ENCODE assay signal across 8 cellular contexts in the genomic region with DNA sequence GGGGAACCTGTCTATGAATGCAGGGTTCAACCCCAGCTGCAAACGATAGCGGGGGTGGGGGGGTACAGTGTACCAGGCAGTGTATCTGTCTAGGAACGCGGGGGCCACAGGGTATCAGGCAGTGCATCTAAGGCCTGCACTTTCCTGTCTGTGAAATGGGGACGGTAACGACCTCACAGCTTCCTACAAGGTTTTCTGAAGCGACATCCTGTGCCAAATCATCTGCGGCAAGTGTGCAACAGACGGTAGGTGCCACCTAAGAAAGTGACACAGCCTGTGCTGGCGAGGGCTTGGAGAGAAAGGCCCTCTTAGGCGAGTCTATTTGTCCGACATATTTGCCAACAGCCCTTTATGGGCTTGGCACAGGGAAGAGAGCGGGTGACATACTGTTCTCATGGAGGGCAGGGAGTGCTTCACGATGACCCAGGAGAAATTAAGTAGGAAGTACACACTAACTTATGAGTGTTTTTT. TPM values are rescaled to one million over a fixed set of nuclear protein-coding genes. Genes with fewer than 3 reads are reported as not detected.
DNase-seq lines count a peak whose midpoint lies in the region; ATAC-seq and TF ChIP-seq lines count a peak whose summit lies in the region.

No MANE protein-coding gene starts in this region.

- peak overlapping the region; percentile 66 for H3K27ac ChIP-seq in KOPT-K1 (ENCODE audit: low read depth, low read length, poor library complexity, severe bottlenecking)
- peak overlapping the region in 3 of 4 donors; percentile 95 to 99 (median 95) for H3K27ac ChIP-seq in gastroesophageal sphincter

- H3K36me3 ChIP-seq in KOPT-K1 (ENCODE audit: insufficient read depth, low read length) = no peaks in the 10 kb centered on the region
- no peaks in the 10 kb centered on the region for H3K36me3 ChIP-seq in gastroesophageal sphincter
- H3K36me3 ChIP-seq in H7 (replicated peaks; ENCODE audit: control insufficient read depth, insufficient read depth, low read length) = no peaks in the 10 kb centered on the region

- no peak for TF ChIP-seq CTCF in gastroesophageal sphincter (IDR thresholded peaks at IDR 0.05)

- peak overlapping the region; percentile 94 for H3K27ac Mint-ChIP-seq in activated CD8-positive, alpha-beta memory T cell treated with anti-CD3 and anti-CD28 coated beads, Interleukin-2, amount 10 ng/mL, durations not matched to agents 7 days and 5 days
- peak overlapping the region; percentile 84 for H3K27ac Mint-ChIP-seq in stimulated activated effector memory CD8-positive, alpha-beta T cell treated with anti-CD3 and anti-CD28 coated beads, Interleukin-12 subunit alpha, Interleukin-12 subunit beta, amount 100 ng/mL, for 72 hours

- no peak for TF ChIP-seq EP300 in gastroesophageal sphincter (IDR thresholded peaks at IDR 0.05)

- peaks cover 8 to 87% (median 77%) of the 10 kb centered on the region in 3 donors for H3K4me1 ChIP-seq in gastroesophageal sphincter

- CTCF ChIA-PET in activated CD8-positive, alpha-beta memory T cell treated with anti-CD3 and anti-CD28 coated beads, Interleukin-2, amount 10 ng/mL, durations not matched to agents 7 days and 5 days (lab: Charles Lee) = interaction anchor here (6.7 to 18.3 kb wide), 2 partner anchors 14 to 19 kb away, joined by 53 to 268 read pairs; a partner anchor contains a TSS

- H3K4me3 ChIP-seq in gastroesophageal sphincter (peak overlapping the region in 1 of 2 donors; percentile 4), H7 (ENCODE audit: insufficient read depth, low read depth, low read length) (no peak overlapping the region)

- peaks cover 12% of the 10 kb centered on the region for H3K36me3 Mint-ChIP-seq in activated CD8-positive, alpha-beta memory T cell treated with anti-CD3 and anti-CD28 coated beads, Interleukin-2, amount 10 ng/mL, durations not matched to agents 7 days and 5 days
- peaks cover 53% of the 10 kb centered on the region for H3K36me3 Mint-ChIP-seq in stimulated activated effector memory CD8-positive, alpha-beta T cell treated with anti-CD3 and anti-CD28 coated beads, Interleukin-12 subunit alpha, Interleukin-12 subunit beta, amount 100 ng/mL, for 72 hours

- H3K4me1 Mint-ChIP-seq in activated CD8-positive, alpha-beta memory T cell treated with anti-CD3 and anti-CD28 coated beads, Interleukin-2, amount 10 ng/mL, durations not matched to agents 7 days and 5 days = peaks cover 72% of the 10 kb centered on the region
- peaks cover 72% of the 10 kb centered on the region for H3K4me1 Mint-ChIP-seq in stimulated activated effector memory CD8-positive, alpha-beta T cell treated with anti-CD3 and anti-CD28 coated beads, Interleukin-12 subunit alpha, Interleukin-12 subunit beta, amount 100 ng/mL, for 72 hours

- H3K9me3 ChIP-seq in KOPT-K1 (ENCODE audit: insufficient read depth, low read length, poor library complexity, severe bottlenecking) (no peaks in the 10 kb centered on the region), gastroesophageal sphincter (no peaks in the 10 kb centered on the region)

- WGBS in gastroesophageal sphincter (ENCODE audit: low coverage in 1 of 2), 2 donors = 61 to 86% methylated on average over 4 to 10 of the region's 14 CpGs

- H3K9me3 Mint-ChIP-seq in activated CD8-positive, alpha-beta memory T cell treated with anti-CD3 and anti-CD28 coated beads, Interleukin-2, amount 10 ng/mL, durations not matched to agents 7 days and 5 days (ENCODE audit: low read depth) = no peaks in the 10 kb centered on the region
- no peaks in the 10 kb centered on the region for H3K9me3 Mint-ChIP-seq in stimulated activated effector memory CD8-positive, alpha-beta T cell treated with anti-CD3 and anti-CD28 coated beads, Interleukin-12 subunit alpha, Interleukin-12 subunit beta, amount 100 ng/mL, for 72 hours

- H3K4me3 Mint-ChIP-seq in activated CD8-positive, alpha-beta memory T cell treated with anti-CD3 and anti-CD28 coated beads, Interleukin-2, amount 10 ng/mL, durations not matched to agents 7 days and 5 days = peak overlapping the region; percentile 88
- peak overlapping the region; percentile 89 for H3K4me3 Mint-ChIP-seq in stimulated activated effector memory CD8-positive, alpha-beta T cell treated with anti-CD3 and anti-CD28 coated beads, Interleukin-12 subunit alpha, Interleukin-12 subunit beta, amount 100 ng/mL, for 72 hours

- ATAC-seq in activated CD8-positive, alpha-beta memory T cell treated with anti-CD3 and anti-CD28 coated beads, Interleukin-2, amount 10 ng/mL, durations not matched to agents 7 days and 5 days = peak; percentile 11
- ATAC-seq in gastroesophageal sphincter = no peak
- peak; percentile 18 for ATAC-seq in stimulated activated effector memory CD8-positive, alpha-beta T cell treated with anti-CD3 and anti-CD28 coated beads, Interleukin-12 subunit alpha, Interleukin-12 subunit beta, amount 100 ng/mL, for 72 hours
- ATAC-seq in HG02623 (IDR thresholded peaks at IDR 0.05; ENCODE audit: unreplicated experiment) = no peak

- peak; percentile 83 for DNase-seq in activated CD8-positive, alpha-beta memory T cell treated with anti-CD3 and anti-CD28 coated beads, Interleukin-2, amount 10 ng/mL, durations not matched to agents 7 days and 5 days
- DNase-seq in stimulated activated effector memory CD8-positive, alpha-beta T cell treated with anti-CD3 and anti-CD28 coated beads, Interleukin-12 subunit alpha, Interleukin-12 subunit beta, amount 100 ng/mL, for 72 hours (ENCODE audit: low spot score in 2 of 2) = peak in 1 of 2 donors; percentile 76
- DNase-seq in H7 (no peak), Ammon's horn (ENCODE audit: low spot score) (no peak), midbrain (lab: John Stamatoyannopoulos, UW) (no peak)

- no peak for TF ChIP-seq POLR2A in gastroesophageal sphincter (IDR thresholded peaks at IDR 0.05)

- H3K27me3 ChIP-seq in gastroesophageal sphincter (no peaks in the 10 kb centered on the region), H7 (ENCODE audit: control insufficient read depth, insufficient read depth, low read length) (no peaks in the 10 kb centered on the region)

- H3K27me3 Mint-ChIP-seq in activated CD8-positive, alpha-beta memory T cell treated with anti-CD3 and anti-CD28 coated beads, Interleukin-2, amount 10 ng/mL, durations not matched to agents 7 days and 5 days = no peaks in the 10 kb centered on the region

RNA-seq across cellular contexts. Expression of a gene that starts 3.8 kb away (rescaled TPM):
- 10 to 100 TPM; 64.6 to 87.0 TPM for total RNA-seq in activated CD8-positive, alpha-beta memory T cell treated with anti-CD3 and anti-CD28 coated beads, Interleukin-2, amount 10 ng/mL, durations not matched to agents 7 days and 5 days
- total RNA-seq in gastroesophageal sphincter = 10 to 100 TPM; 49.5 to 75.8 (median 66.5) TPM
- 53.2 and 63.4 TPM in 2 replicates for total RNA-seq in H7 (2014; rRNA removed; shearing (Covaris generic))

RNA-seq across cellular contexts. Expression of a gene that starts 15.5 kb away (rescaled TPM):
- total RNA-seq in activated CD8-positive, alpha-beta memory T cell treated with anti-CD3 and anti-CD28 coated beads, Interleukin-2, amount 10 ng/mL, durations not matched to agents 7 days and 5 days = 10 to 100 TPM; 29.8 to 36.8 TPM
- total RNA-seq in gastroesophageal sphincter = 10 to 100 TPM; 23.2 to 34.8 (median 27.9) TPM
- 49.1 and 57.0 TPM in 2 replicates for total RNA-seq in H7 (2014; rRNA removed; shearing (Covaris generic))

RNA-seq across cellular contexts. Expression of a gene that starts 30.0 kb away (rescaled TPM):
- total RNA-seq in activated CD8-positive, alpha-beta memory T cell treated with anti-CD3 and anti-CD28 coated beads, Interleukin-2, amount 10 ng/mL, durations not matched to agents 7 days and 5 days = 10 to 100 TPM; 26.1 to 34.1 TPM
- total RNA-seq in gastroesophageal sphincter = 1 to 10 TPM; 1.3 to 4.6 (median 2.8) TPM
- 32.6 and 41.4 TPM in 2 replicates for total RNA-seq in H7 (2014; rRNA removed; shearing (Covaris generic))

Comparison
In these comparisons a context has a peak if more than half of its experiments do, and no peak if none do; other contexts are left out.
1. ATAC-seq: peak in activated CD8-positive, alpha-beta memory T cell treated with anti-CD3 and anti-CD28 coated beads, Interleukin-2, amount 10 ng/mL, durations not matched to agents 7 days and 5 days (single experiment) and stimulated activated effector memory CD8-positive, alpha-beta T cell treated with anti-CD3 and anti-CD28 coated beads, Interleukin-12 subunit alpha, Interleukin-12 subunit beta, amount 100 ng/mL, for 72 hours (single experiment); none in gastroesophageal sphincter (single experiment) and HG02623 (single experiment).